In the genomic region with DNA sequence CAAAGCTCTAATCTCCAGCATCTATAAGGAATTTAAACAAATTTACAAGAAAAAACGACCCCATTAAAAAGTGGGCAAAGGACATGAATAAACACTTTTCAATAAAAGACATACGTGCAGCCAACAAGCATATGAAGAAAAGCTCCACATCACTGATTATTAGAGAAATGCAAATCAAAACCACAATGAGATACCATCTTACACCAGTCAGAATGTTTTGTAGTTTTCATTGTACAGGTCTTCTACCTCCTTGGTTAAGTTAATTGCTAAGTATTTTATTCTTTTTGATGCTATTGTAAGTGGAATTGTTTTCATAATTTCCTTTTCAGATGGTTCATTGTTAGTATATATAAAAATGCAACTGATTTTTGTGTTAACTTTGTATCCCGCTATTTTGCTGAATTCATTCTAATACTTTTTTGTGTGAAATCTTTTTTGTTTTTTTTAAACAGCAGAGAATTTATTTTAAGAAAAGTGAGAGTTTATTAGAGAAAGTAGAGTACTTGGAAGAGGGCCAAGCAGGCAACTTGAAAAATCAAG, we compare ENCODE assay signal across 1 cellular context.
TF ChIP-seq lines count a peak whose summit lies in the region.

No MANE protein-coding gene starts in this region.

TF ChIP-seq in GM12878, 131 proteins besides CTCF, POLR2A, EP300 and RAD21 (continued from another document):
- TF ChIP-seq, protein P1, sequence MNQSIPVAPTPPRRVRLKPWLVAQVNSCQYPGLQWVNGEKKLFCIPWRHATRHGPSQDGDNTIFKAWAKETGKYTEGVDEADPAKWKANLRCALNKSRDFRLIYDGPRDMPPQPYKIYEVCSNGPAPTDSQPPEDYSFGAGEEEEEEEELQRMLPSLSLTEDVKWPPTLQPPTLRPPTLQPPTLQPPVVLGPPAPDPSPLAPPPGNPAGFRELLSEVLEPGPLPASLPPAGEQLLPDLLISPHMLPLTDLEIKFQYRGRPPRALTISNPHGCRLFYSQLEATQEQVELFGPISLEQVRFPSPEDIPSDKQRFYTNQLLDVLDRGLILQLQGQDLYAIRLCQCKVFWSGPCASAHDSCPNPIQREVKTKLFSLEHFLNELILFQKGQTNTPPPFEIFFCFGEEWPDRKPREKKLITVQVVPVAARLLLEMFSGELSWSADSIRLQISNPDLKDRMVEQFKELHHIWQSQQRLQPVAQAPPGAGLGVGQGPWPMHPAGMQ (IDR thresholded peaks at IDR 0.05; ENCODE audit: borderline replicate concordance) = no peak
- TF ChIP-seq ZNF217 (IDR thresholded peaks at IDR 0.05) (no peak), FOS (IDR thresholded peaks at IDR 0.05; ENCODE audit: borderline replicate concordance, extremely low read depth, insufficient read length) (no peak)
